38 cellular contexts compared by ENCODE assay signal in genomic region chr6:33154349-33154748, GRCh38. TPM values are rescaled to one million over a fixed set of nuclear protein-coding genes. Genes with fewer than 3 reads are reported as not detected.
"Had no signal": no experiment of that assay in that cellular context is flagged by ENCODE, and none has a peak within 500 bp of the region (broad histone marks: within the 10 kb centered on the region; RNA-seq: fewer than 3 reads in every experiment).

No MANE protein-coding gene starts in this region.

- H3K27ac Mint-ChIP-seq: activated naive CD4-positive, alpha-beta T cell treated with anti-CD3 and anti-CD28 coated beads for 36 hours; activated naive CD4-positive, alpha-beta T cell treated with anti-CD3 and anti-CD28 coated beads, Interleukin-2, amount 10 ng/mL, durations not matched to agents 7 days and 5 days; activated naive CD4-positive, alpha-beta T cell treated with anti-CD3 and anti-CD28 coated beads, Interleukin-2, amount 50 U/mL, for 24 hours; activated naive CD4-positive, alpha-beta T cell treated with anti-CD3 and anti-CD28 coated beads, Interleukin-2, amount 50 U/mL, for 72 hours; activated naive CD8-positive, alpha-beta T cell; activated naive CD8-positive, alpha-beta T cell treated with anti-CD3 and anti-CD28 coated beads for 36 hours; activated naive CD8-positive, alpha-beta T cell treated with anti-CD3 and anti-CD28 coated beads, Interleukin-2, amount 10 ng/mL, durations not matched to agents 7 days and 5 days; activated naive CD8-positive, alpha-beta T cell treated with anti-CD3 and anti-CD28 coated beads, Interleukin-2, amount 50 U/mL, for 24 hours; activated T-cell treated with anti-CD3 and anti-CD28 coated beads, Interleukin-2, amount 50 U/mL, for 24 hours; activated T-cell treated with anti-CD3 and anti-CD28 coated beads, Interleukin-2, amount 50 U/mL, for 72 hours; activated T-helper 1 cell treated with anti-CD3 and anti-CD28 coated beads, Interleukin-12 subunit alpha, Interleukin-12 subunit beta, Interleukin-2, Interleukin-4 antibody, amounts not matched to agents 30 ng/mL and 10 ng/mL and 1 ng/mL, durations not matched to agents 14 hours and 24 hours and 36 hours; activated T-helper 17 cell treated with anti-CD3 and anti-CD28 coated beads, Interleukin-2, amount 50 U/mL, for 72 hours; activated T-helper 2 cell treated with anti-CD3 and anti-CD28 coated beads, Interferon-gamma antibody, Interleukin-2, Interleukin-4, amounts not matched to agents 10 μg/mL and 5 μg/mL and 100 μg/mL, durations not matched to agents 14 hours and 24 hours and 36 hours had no signal

- H3K9me3 ChIP-seq: adrenal gland, ascending aorta had no signal

- H3K36me3 Mint-ChIP-seq: activated naive CD4-positive, alpha-beta T cell treated with anti-CD3 and anti-CD28 coated beads, Interleukin-2, amount 10 ng/mL, durations not matched to agents 7 days and 5 days; activated naive CD8-positive, alpha-beta T cell; activated naive CD8-positive, alpha-beta T cell treated with anti-CD3 and anti-CD28 coated beads for 36 hours; brain had no signal

- H3K36me3 ChIP-seq: adrenal gland, ascending aorta, brain microvascular endothelial cell, breast epithelium, cardiac muscle cell had no signal

- DNase-seq: activated effector memory CD4-positive, alpha-beta T cell treated with anti-CD3 and anti-CD28 coated beads, Interleukin-2, amount 50 U/mL, for 16 hours; activated effector memory CD4-positive, alpha-beta T cell treated with Interleukin-2 at 50 U/mL for 16 hours; activated gamma-delta T cell; activated gamma-delta T cell treated with Interleukin-2 at 50 U/mL for 16 hours; activated naive CD4-positive, alpha-beta T cell; activated naive CD4-positive, alpha-beta T cell treated with anti-CD3 and anti-CD28 coated beads for 36 hours; activated naive CD4-positive, alpha-beta T cell treated with anti-CD3 and anti-CD28 coated beads, Interleukin-2, amount 10 ng/mL, durations not matched to agents 7 days and 5 days; activated naive CD4-positive, alpha-beta T cell treated with anti-CD3 and anti-CD28 coated beads, Interleukin-2, amount 50 U/mL, for 16 hours; activated naive CD4-positive, alpha-beta T cell treated with Interleukin-2 at 50 U/mL for 16 hours; activated naive CD8-positive, alpha-beta T cell treated with anti-CD3 and anti-CD28 coated beads for 36 hours; activated naive CD8-positive, alpha-beta T cell treated with anti-CD3 and anti-CD28 coated beads, Interleukin-2, amount 10 ng/mL, durations not matched to agents 7 days and 5 days; activated naive CD8-positive, alpha-beta T cell treated with anti-CD3 and anti-CD28 coated beads, Interleukin-2, amount 50 U/mL, for 24 hours; activated T-cell treated with anti-CD3 and anti-CD28 coated beads, Interleukin-2, amount 50 U/mL, for 1 hour; activated T-cell treated with anti-CD3 and anti-CD28 coated beads, Interleukin-2, amount 50 U/mL, for 24 hours; activated T-cell treated with anti-CD3 and anti-CD28 coated beads, Interleukin-2, amount 50 U/mL, for 4 hours; activated T-cell treated with anti-CD3 and anti-CD28 coated beads, Interleukin-2, amount 50 U/mL, for 48 hours; activated T-cell treated with anti-CD3 and anti-CD28 coated beads, Interleukin-2, amount 50 U/mL, for 72 hours; adrenal gland; amniotic stem cell; amygdala; anterior cingulate cortex; aorta; body of pancreas; brain microvascular endothelial cell; caudate nucleus; central memory CD4-positive, alpha-beta T cell; cerebellar nuclear complex had no signal

- H3K4me1 Mint-ChIP-seq: activated naive CD4-positive, alpha-beta T cell treated with anti-CD3 and anti-CD28 coated beads, Interleukin-2, amount 10 ng/mL, durations not matched to agents 7 days and 5 days; activated naive CD4-positive, alpha-beta T cell treated with anti-CD3 and anti-CD28 coated beads, Interleukin-2, amount 50 U/mL, for 24 hours; activated naive CD8-positive, alpha-beta T cell treated with anti-CD3 and anti-CD28 coated beads for 36 hours; activated naive CD8-positive, alpha-beta T cell treated with anti-CD3 and anti-CD28 coated beads, Interleukin-2, amount 10 ng/mL, durations not matched to agents 7 days and 5 days; activated naive CD8-positive, alpha-beta T cell treated with anti-CD3 and anti-CD28 coated beads, Interleukin-2, amount 50 U/mL, for 24 hours; activated T-helper 17 cell treated with anti-CD3 and anti-CD28 coated beads, Interleukin-2, amount 50 U/mL, for 72 hours; central memory CD8-positive, alpha-beta T cell had no signal

- ATAC-seq: activated naive CD4-positive, alpha-beta T cell treated with anti-CD3 and anti-CD28 coated beads, Interleukin-2, amount 50 U/mL, for 72 hours; activated naive CD8-positive, alpha-beta T cell treated with anti-CD3 and anti-CD28 coated beads, Interleukin-2, amount 50 U/mL, for 24 hours; activated T-cell treated with anti-CD3 and anti-CD28 coated beads, Interleukin-2, amount 50 U/mL, for 4 hours; activated T-cell treated with anti-CD3 and anti-CD28 coated beads, Interleukin-2, amount 50 U/mL, for 72 hours; activated T-helper 17 cell treated with anti-CD3 and anti-CD28 coated beads, Interleukin-2, amount 50 U/mL, for 72 hours; body of pancreas had no signal

- H3K4me3 Mint-ChIP-seq: activated naive CD4-positive, alpha-beta T cell treated with anti-CD3 and anti-CD28 coated beads for 36 hours; activated naive CD4-positive, alpha-beta T cell treated with anti-CD3 and anti-CD28 coated beads, Interleukin-2, amount 10 ng/mL, durations not matched to agents 7 days and 5 days; activated naive CD4-positive, alpha-beta T cell treated with anti-CD3 and anti-CD28 coated beads, Interleukin-2, amount 50 U/mL, for 24 hours; activated naive CD8-positive, alpha-beta T cell; activated naive CD8-positive, alpha-beta T cell treated with anti-CD3 and anti-CD28 coated beads for 36 hours; activated naive CD8-positive, alpha-beta T cell treated with anti-CD3 and anti-CD28 coated beads, Interleukin-2, amount 10 ng/mL, durations not matched to agents 7 days and 5 days; activated naive CD8-positive, alpha-beta T cell treated with anti-CD3 and anti-CD28 coated beads, Interleukin-2, amount 50 U/mL, for 24 hours; activated T-cell treated with anti-CD3 and anti-CD28 coated beads, Interleukin-2, amount 50 U/mL, for 24 hours; activated T-cell treated with anti-CD3 and anti-CD28 coated beads, Interleukin-2, amount 50 U/mL, for 4 hours; activated T-cell treated with anti-CD3 and anti-CD28 coated beads, Interleukin-2, amount 50 U/mL, for 72 hours; activated T-helper 1 cell treated with anti-CD3 and anti-CD28 coated beads, Interleukin-12 subunit alpha, Interleukin-12 subunit beta, Interleukin-2, Interleukin-4 antibody, amounts not matched to agents 30 ng/mL and 10 ng/mL and 1 ng/mL, durations not matched to agents 14 hours and 24 hours and 36 hours; activated T-helper 17 cell treated with anti-CD3 and anti-CD28 coated beads, Interleukin-2, amount 50 U/mL, for 72 hours; brain; central memory CD8-positive, alpha-beta T cell had no signal

- H3K4me3 ChIP-seq: adrenal gland, ascending aorta, body of pancreas, breast epithelium, cardiac muscle cell had no signal

- H3K27ac ChIP-seq: adrenal gland, ascending aorta, body of pancreas, brain microvascular endothelial cell, breast epithelium, cardiac muscle cell had no signal

- H3K27me3 ChIP-seq: ascending aorta, body of pancreas, breast epithelium, cardiac muscle cell had no signal

RNA-seq across cellular contexts. Expression of gene HSD17B8, which starts 50.1 kb away (rescaled TPM):
- total RNA-seq: ascending aorta had no signal
